ENCODE assay signal across 10 cellular contexts in genomic region chr10:74923556-74923955, GRCh38.
DNase-seq lines count a peak whose midpoint lies in the region; ATAC-seq and TF ChIP-seq lines count a peak whose summit lies in the region.
"Had no signal": no experiment of that assay in that cellular context is flagged by ENCODE, and none has a peak within 500 bp of the region (broad histone marks: within the 10 kb centered on the region; RNA-seq: fewer than 3 reads in every experiment).

No MANE protein-coding gene starts in this region.

- H3K27me3 ChIP-seq in adipocyte (replicated peaks; ENCODE audit: control insufficient read depth, insufficient read depth, low read length) (no peaks in the 10 kb centered on the region), left lung (no peaks in the 10 kb centered on the region), vagina (no peaks in the 10 kb centered on the region)

- H3K9ac ChIP-seq in adipocyte (ENCODE audit: low read length): peak overlapping the region; percentile 65

- peak overlapping the region; percentile 35 for H3K27ac Mint-ChIP-seq in activated naive CD8-positive, alpha-beta T cell
- no peak overlapping the region for H3K27ac Mint-ChIP-seq in activated naive CD8-positive, alpha-beta T cell treated with anti-CD3 and anti-CD28 coated beads for 36 hours

- H3K9me3 ChIP-seq in adipocyte (ENCODE audit: control insufficient read depth, low read length) (peaks cover 12% of the 10 kb centered on the region), left lung (peaks cover 0 to 8% of the 10 kb centered on the region in 2 donors), vagina (no peaks in the 10 kb centered on the region)

- H3K27me3 Mint-ChIP-seq in activated naive CD8-positive, alpha-beta T cell: no peaks in the 10 kb centered on the region
- no peaks in the 10 kb centered on the region for H3K27me3 Mint-ChIP-seq in activated naive CD8-positive, alpha-beta T cell treated with anti-CD3 and anti-CD28 coated beads for 36 hours

- no peak for TF ChIP-seq POLR2A in vagina (IDR thresholded peaks at IDR 0.05)

- H3K36me3 ChIP-seq in adipocyte (ENCODE audit: control insufficient read depth, insufficient read depth, low read length, severe bottlenecking): no peaks in the 10 kb centered on the region
- no peaks in the 10 kb centered on the region for H3K36me3 ChIP-seq in left lung
- H3K36me3 ChIP-seq in vagina: no peaks in the 10 kb centered on the region

- H3K27ac ChIP-seq in left lung (peak overlapping the region; percentile 52 to 71), vagina (peak overlapping the region; percentile 49)

- H3K4me3 ChIP-seq in adipocyte (ENCODE audit: low read length): peak overlapping the region; percentile 65
- H3K4me3 ChIP-seq in left lung: no peak overlapping the region
- H3K4me3 ChIP-seq in vagina: no peak overlapping the region

- peaks cover 62% of the 10 kb centered on the region for H3K4me1 Mint-ChIP-seq in activated naive CD8-positive, alpha-beta T cell (ENCODE audit: low read depth)
- H3K4me1 Mint-ChIP-seq in activated naive CD8-positive, alpha-beta T cell treated with anti-CD3 and anti-CD28 coated beads for 36 hours: peaks cover 37% of the 10 kb centered on the region

- H3K36me3 Mint-ChIP-seq in activated naive CD8-positive, alpha-beta T cell: peaks cover 10% of the 10 kb centered on the region
- H3K36me3 Mint-ChIP-seq in activated naive CD8-positive, alpha-beta T cell treated with anti-CD3 and anti-CD28 coated beads for 36 hours: peaks cover 12% of the 10 kb centered on the region

- H3K9me3 Mint-ChIP-seq in activated naive CD8-positive, alpha-beta T cell (ENCODE audit: low read depth): no peaks in the 10 kb centered on the region
- H3K9me3 Mint-ChIP-seq in activated naive CD8-positive, alpha-beta T cell treated with anti-CD3 and anti-CD28 coated beads for 36 hours: peaks cover 4% of the 10 kb centered on the region

- no peak for DNase-seq in activated naive CD8-positive, alpha-beta T cell treated with anti-CD3 and anti-CD28 coated beads for 36 hours
- DNase-seq in adipocyte (ENCODE audit: low read depth): no peak
- DNase-seq in left lung: peak in 1 of 2 donors; percentile 63
- no peak for DNase-seq in vagina (ENCODE audit: extremely low spot score in 2 of 2)
- no peak for DNase-seq in DMS53 (lab: John Stamatoyannopoulos, UW)
- DNase-seq in NCI-H748 treated with DMSO at 0.1 percent for 48 hours (lab: John Stamatoyannopoulos, UW): no peak
- DNase-seq: activated CD8-positive, alpha-beta memory T cell treated with anti-CD3 and anti-CD28 coated beads, Interleukin-2, amount 50 U/mL, for 4 hours; NCI-H146 had no signal

- H3K4me3 Mint-ChIP-seq in activated naive CD8-positive, alpha-beta T cell: no peak overlapping the region
- H3K4me3 Mint-ChIP-seq in activated naive CD8-positive, alpha-beta T cell treated with anti-CD3 and anti-CD28 coated beads for 36 hours: no peak overlapping the region

- ATAC-seq in left lung: peak; percentile 88
- ATAC-seq in GM21723 (IDR thresholded peaks at IDR 0.05; ENCODE audit: unreplicated experiment): no peak

- H3K4me1 ChIP-seq in adipocyte (ENCODE audit: control insufficient read depth, insufficient read depth, low read length) (peaks cover 60% of the 10 kb centered on the region), left lung (peaks cover 25 to 41% of the 10 kb centered on the region in 2 donors), vagina (peaks cover 72% of the 10 kb centered on the region)

- TF ChIP-seq CTCF in left lung (IDR thresholded peaks at IDR 0.05) (no peak), vagina (IDR thresholded peaks at IDR 0.05) (no peak)

- intact Hi-C loops in left lung (cut with DNase I) (no loop called here), vagina (cut with DNase I) (loop anchor here (10.0 kb wide), 1 partner anchor 99 kb away; the partner anchor contains the start of gene KAT6B)
